Comparison of ENCODE assay signal across 2 cellular contexts in the genomic region with DNA sequence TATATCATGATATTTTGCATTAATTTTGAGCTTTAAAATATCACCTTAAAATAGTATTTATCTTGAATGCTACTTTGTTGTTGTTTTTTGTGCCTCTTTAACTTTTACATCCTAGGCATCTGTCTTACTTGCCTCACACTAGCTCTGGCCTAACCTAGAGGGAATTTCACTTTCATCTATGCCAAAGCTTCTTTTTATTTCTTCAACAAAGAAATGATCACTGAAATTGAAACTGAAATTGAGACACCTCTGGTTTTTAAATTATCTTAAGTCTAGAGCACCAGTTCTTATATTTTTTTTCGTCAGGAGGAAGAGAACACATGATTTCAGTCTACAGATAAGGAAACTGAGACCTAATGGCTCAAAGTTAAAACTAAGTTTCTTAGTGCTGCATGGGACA.
TF ChIP-seq lines count a peak whose summit lies in the region.

No MANE protein-coding gene starts in this region.

TF ChIP-seq in K562, 482 proteins besides CTCF, POLR2A, EP300 and RAD21:
- no peak for TF ChIP-seq ZNF134 (CRISPR knock-in tag; conservative IDR thresholded peaks at IDR 0.05)
- TF ChIP-seq PHF20 (IDR thresholded peaks at IDR 0.05; ENCODE audit: partially characterized antibody) = no peak
- TF ChIP-seq SRF (CRISPR knock-in tag; IDR thresholded peaks at IDR 0.05) = no peak
- TF ChIP-seq HNRNPLL (IDR thresholded peaks at IDR 0.05; ENCODE audit: low read depth, low read length, poor library complexity, severe bottlenecking) = no peak
- no peak for TF ChIP-seq HNRNPUL1 (IDR thresholded peaks at IDR 0.05; ENCODE audit: low read length)
- TF ChIP-seq IRF2 (CRISPR knock-in tag; IDR thresholded peaks at IDR 0.05) = no peak
TF ChIP-seq in K562: peak in this region for 0.

TF ChIP-seq in GM23338, 12 proteins besides CTCF, POLR2A, EP300 and RAD21:
- TF ChIP-seq EZH2phosphoT487 (IDR thresholded peaks at IDR 0.05; ENCODE audit: unreplicated experiment) (no peak), STAT1 (IDR thresholded peaks at IDR 0.05; ENCODE audit: unreplicated experiment) (no peak), JUNB (IDR thresholded peaks at IDR 0.05; ENCODE audit: unreplicated experiment) (no peak), ZNF114 (CRISPR knock-in tag; IDR thresholded peaks at IDR 0.05) (no peak), ZNF331 (CRISPR knock-in tag; IDR thresholded peaks at IDR 0.05; ENCODE audit: low read depth) (no peak), NANOG (IDR thresholded peaks at IDR 0.05; ENCODE audit: borderline replicate concordance) (no peak)
- TF ChIP-seq, protein P1, sequence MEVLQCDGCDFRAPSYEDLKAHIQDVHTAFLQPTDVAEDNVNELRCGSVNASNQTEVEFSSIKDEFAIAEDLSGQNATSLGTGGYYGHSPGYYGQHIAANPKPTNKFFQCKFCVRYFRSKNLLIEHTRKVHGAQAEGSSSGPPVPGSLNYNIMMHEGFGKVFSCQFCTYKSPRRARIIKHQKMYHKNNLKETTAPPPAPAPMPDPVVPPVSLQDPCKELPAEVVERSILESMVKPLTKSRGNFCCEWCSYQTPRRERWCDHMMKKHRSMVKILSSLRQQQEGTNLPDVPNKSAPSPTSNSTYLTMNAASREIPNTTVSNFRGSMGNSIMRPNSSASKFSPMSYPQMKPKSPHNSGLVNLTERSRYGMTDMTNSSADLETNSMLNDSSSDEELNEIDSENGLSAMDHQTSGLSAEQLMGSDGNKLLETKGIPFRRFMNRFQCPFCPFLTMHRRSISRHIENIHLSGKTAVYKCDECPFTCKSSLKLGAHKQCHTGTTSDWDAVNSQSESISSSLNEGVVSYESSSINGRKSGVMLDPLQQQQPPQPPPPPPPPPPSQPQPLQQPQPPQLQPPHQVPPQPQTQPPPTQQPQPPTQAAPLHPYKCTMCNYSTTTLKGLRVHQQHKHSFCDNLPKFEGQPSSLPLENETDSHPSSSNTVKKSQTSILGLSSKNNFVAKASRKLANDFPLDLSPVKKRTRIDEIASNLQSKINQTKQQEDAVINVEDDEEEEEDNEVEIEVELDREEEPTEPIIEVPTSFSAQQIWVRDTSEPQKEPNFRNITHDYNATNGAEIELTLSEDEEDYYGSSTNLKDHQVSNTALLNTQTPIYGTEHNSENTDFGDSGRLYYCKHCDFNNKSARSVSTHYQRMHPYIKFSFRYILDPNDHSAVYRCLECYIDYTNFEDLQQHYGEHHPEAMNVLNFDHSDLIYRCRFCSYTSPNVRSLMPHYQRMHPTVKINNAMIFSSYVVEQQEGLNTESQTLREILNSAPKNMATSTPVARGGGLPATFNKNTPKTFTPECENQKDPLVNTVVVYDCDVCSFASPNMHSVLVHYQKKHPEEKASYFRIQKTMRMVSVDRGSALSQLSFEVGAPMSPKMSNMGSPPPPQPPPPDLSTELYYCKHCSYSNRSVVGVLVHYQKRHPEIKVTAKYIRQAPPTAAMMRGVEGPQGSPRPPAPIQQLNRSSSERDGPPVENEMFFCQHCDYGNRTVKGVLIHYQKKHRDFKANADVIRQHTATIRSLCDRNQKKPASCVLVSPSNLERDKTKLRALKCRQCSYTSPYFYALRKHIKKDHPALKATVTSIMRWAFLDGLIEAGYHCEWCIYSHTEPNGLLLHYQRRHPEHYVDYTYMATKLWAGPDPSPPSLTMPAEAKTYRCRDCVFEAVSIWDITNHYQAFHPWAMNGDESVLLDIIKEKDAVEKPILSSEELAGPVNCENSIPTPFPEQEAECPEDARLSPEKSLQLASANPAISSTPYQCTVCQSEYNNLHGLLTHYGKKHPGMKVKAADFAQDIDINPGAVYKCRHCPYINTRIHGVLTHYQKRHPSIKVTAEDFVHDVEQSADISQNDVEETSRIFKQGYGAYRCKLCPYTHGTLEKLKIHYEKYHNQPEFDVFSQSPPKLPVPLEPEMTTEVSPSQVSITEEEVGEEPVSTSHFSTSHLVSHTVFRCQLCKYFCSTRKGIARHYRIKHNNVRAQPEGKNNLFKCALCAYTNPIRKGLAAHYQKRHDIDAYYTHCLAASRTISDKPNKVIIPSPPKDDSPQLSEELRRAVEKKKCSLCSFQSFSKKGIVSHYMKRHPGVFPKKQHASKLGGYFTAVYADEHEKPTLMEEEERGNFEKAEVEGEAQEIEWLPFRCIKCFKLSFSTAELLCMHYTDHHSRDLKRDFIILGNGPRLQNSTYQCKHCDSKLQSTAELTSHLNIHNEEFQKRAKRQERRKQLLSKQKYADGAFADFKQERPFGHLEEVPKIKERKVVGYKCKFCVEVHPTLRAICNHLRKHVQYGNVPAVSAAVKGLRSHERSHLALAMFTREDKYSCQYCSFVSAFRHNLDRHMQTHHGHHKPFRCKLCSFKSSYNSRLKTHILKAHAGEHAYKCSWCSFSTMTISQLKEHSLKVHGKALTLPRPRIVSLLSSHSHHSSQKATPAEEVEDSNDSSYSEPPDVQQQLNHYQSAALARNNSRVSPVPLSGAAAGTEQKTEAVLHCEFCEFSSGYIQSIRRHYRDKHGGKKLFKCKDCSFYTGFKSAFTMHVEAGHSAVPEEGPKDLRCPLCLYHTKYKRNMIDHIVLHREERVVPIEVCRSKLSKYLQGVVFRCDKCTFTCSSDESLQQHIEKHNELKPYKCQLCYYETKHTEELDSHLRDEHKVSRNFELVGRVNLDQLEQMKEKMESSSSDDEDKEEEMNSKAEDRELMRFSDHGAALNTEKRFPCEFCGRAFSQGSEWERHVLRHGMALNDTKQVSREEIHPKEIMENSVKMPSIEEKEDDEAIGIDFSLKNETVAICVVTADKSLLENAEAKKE (CRISPR knock-in tag; IDR thresholded peaks at IDR 0.05) = no peak
- TF ChIP-seq, protein P2, sequence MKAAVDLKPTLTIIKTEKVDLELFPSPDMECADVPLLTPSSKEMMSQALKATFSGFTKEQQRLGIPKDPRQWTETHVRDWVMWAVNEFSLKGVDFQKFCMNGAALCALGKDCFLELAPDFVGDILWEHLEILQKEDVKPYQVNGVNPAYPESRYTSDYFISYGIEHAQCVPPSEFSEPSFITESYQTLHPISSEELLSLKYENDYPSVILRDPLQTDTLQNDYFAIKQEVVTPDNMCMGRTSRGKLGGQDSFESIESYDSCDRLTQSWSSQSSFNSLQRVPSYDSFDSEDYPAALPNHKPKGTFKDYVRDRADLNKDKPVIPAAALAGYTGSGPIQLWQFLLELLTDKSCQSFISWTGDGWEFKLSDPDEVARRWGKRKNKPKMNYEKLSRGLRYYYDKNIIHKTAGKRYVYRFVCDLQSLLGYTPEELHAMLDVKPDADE (IDR thresholded peaks at IDR 0.05) = no peak
